ENCODE assay signal across 2 cellular contexts in the genomic region with DNA sequence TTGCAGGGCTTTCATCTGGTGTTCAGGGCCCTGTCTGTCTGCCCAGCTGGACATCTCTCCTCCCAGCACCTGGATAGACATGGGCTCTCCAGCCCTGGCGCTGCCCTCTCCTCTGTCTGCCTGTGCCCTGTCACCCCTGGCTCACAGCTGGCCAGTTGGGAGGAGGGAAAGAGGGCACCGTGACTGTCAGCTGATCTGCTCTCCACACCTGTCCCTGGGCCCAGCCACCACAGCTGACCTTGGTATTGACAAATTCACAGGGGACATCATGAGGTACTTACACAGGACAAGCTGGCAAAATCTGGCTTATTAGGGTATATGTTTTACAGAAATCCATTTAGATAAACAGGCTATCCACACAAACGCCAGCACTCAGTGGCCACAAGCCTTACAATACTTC.
TF ChIP-seq lines count a peak whose summit lies in the region.

No MANE protein-coding gene starts in this region.

TF ChIP-seq in liver, 16 proteins besides CTCF, POLR2A, EP300 and RAD21 (continued from another document):
- TF ChIP-seq, protein P1, sequence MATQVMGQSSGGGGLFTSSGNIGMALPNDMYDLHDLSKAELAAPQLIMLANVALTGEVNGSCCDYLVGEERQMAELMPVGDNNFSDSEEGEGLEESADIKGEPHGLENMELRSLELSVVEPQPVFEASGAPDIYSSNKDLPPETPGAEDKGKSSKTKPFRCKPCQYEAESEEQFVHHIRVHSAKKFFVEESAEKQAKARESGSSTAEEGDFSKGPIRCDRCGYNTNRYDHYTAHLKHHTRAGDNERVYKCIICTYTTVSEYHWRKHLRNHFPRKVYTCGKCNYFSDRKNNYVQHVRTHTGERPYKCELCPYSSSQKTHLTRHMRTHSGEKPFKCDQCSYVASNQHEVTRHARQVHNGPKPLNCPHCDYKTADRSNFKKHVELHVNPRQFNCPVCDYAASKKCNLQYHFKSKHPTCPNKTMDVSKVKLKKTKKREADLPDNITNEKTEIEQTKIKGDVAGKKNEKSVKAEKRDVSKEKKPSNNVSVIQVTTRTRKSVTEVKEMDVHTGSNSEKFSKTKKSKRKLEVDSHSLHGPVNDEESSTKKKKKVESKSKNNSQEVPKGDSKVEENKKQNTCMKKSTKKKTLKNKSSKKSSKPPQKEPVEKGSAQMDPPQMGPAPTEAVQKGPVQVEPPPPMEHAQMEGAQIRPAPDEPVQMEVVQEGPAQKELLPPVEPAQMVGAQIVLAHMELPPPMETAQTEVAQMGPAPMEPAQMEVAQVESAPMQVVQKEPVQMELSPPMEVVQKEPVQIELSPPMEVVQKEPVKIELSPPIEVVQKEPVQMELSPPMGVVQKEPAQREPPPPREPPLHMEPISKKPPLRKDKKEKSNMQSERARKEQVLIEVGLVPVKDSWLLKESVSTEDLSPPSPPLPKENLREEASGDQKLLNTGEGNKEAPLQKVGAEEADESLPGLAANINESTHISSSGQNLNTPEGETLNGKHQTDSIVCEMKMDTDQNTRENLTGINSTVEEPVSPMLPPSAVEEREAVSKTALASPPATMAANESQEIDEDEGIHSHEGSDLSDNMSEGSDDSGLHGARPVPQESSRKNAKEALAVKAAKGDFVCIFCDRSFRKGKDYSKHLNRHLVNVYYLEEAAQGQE (IDR thresholded peaks at IDR 0.05): peak; percentile 37
- TF ChIP-seq, protein P2, sequence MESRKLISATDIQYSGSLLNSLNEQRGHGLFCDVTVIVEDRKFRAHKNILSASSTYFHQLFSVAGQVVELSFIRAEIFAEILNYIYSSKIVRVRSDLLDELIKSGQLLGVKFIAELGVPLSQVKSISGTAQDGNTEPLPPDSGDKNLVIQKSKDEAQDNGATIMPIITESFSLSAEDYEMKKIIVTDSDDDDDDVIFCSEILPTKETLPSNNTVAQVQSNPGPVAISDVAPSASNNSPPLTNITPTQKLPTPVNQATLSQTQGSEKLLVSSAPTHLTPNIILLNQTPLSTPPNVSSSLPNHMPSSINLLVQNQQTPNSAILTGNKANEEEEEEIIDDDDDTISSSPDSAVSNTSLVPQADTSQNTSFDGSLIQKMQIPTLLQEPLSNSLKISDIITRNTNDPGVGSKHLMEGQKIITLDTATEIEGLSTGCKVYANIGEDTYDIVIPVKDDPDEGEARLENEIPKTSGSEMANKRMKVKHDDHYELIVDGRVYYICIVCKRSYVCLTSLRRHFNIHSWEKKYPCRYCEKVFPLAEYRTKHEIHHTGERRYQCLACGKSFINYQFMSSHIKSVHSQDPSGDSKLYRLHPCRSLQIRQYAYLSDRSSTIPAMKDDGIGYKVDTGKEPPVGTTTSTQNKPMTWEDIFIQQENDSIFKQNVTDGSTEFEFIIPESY (IDR thresholded peaks at IDR 0.05): no peak
- TF ChIP-seq FOXA2 (IDR thresholded peaks at IDR 0.05) (peak; percentile 43), YY1 (IDR thresholded peaks at IDR 0.05) (peak; percentile 9), SP1 (IDR thresholded peaks at IDR 0.05) (no peak), RXRA (IDR thresholded peaks at IDR 0.05) (peak in 1 of 2 donors; percentile 55), HNF4A (conservative IDR thresholded peaks at IDR 0.05) (peak in 1 of 2 donors; percentile 43)

TF ChIP-seq in HepG2, 621 proteins besides CTCF, POLR2A, EP300 and RAD21 (continued from another document):
- TF ChIP-seq, protein P3, sequence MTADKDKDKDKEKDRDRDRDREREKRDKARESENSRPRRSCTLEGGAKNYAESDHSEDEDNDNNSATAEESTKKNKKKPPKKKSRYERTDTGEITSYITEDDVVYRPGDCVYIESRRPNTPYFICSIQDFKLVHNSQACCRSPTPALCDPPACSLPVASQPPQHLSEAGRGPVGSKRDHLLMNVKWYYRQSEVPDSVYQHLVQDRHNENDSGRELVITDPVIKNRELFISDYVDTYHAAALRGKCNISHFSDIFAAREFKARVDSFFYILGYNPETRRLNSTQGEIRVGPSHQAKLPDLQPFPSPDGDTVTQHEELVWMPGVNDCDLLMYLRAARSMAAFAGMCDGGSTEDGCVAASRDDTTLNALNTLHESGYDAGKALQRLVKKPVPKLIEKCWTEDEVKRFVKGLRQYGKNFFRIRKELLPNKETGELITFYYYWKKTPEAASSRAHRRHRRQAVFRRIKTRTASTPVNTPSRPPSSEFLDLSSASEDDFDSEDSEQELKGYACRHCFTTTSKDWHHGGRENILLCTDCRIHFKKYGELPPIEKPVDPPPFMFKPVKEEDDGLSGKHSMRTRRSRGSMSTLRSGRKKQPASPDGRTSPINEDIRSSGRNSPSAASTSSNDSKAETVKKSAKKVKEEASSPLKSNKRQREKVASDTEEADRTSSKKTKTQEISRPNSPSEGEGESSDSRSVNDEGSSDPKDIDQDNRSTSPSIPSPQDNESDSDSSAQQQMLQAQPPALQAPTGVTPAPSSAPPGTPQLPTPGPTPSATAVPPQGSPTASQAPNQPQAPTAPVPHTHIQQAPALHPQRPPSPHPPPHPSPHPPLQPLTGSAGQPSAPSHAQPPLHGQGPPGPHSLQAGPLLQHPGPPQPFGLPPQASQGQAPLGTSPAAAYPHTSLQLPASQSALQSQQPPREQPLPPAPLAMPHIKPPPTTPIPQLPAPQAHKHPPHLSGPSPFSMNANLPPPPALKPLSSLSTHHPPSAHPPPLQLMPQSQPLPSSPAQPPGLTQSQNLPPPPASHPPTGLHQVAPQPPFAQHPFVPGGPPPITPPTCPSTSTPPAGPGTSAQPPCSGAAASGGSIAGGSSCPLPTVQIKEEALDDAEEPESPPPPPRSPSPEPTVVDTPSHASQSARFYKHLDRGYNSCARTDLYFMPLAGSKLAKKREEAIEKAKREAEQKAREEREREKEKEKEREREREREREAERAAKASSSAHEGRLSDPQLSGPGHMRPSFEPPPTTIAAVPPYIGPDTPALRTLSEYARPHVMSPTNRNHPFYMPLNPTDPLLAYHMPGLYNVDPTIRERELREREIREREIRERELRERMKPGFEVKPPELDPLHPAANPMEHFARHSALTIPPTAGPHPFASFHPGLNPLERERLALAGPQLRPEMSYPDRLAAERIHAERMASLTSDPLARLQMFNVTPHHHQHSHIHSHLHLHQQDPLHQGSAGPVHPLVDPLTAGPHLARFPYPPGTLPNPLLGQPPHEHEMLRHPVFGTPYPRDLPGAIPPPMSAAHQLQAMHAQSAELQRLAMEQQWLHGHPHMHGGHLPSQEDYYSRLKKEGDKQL (CRISPR knock-in tag; IDR thresholded peaks at IDR 0.05; ENCODE audit: low read depth): no peak
- TF ChIP-seq HOXA5 (CRISPR knock-in tag; IDR thresholded peaks at IDR 0.05): no peak
- no peak for TF ChIP-seq HMG20A (CRISPR knock-in tag; IDR thresholded peaks at IDR 0.05; ENCODE audit: borderline replicate concordance)
- TF ChIP-seq, protein P4, sequence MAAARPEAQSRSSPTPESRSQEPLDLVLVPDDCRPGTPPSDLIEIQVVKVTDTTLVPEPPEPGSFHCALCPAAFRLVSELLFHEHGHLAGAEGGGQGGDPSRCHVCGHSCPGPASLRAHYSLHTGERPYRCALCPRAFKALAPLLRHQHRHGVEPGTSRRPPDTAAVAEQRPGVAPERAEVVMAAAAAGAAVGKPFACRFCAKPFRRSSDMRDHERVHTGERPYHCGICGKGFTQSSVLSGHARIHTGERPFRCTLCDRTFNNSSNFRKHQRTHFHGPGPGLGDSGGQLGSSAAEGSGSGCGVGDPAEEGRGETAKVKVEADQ (CRISPR knock-in tag; IDR thresholded peaks at IDR 0.05; ENCODE audit: borderline replicate concordance): no peak
- no peak for TF ChIP-seq ATAD3A (CRISPR knock-in tag; IDR thresholded peaks at IDR 0.05)
- TF ChIP-seq, protein P5, sequence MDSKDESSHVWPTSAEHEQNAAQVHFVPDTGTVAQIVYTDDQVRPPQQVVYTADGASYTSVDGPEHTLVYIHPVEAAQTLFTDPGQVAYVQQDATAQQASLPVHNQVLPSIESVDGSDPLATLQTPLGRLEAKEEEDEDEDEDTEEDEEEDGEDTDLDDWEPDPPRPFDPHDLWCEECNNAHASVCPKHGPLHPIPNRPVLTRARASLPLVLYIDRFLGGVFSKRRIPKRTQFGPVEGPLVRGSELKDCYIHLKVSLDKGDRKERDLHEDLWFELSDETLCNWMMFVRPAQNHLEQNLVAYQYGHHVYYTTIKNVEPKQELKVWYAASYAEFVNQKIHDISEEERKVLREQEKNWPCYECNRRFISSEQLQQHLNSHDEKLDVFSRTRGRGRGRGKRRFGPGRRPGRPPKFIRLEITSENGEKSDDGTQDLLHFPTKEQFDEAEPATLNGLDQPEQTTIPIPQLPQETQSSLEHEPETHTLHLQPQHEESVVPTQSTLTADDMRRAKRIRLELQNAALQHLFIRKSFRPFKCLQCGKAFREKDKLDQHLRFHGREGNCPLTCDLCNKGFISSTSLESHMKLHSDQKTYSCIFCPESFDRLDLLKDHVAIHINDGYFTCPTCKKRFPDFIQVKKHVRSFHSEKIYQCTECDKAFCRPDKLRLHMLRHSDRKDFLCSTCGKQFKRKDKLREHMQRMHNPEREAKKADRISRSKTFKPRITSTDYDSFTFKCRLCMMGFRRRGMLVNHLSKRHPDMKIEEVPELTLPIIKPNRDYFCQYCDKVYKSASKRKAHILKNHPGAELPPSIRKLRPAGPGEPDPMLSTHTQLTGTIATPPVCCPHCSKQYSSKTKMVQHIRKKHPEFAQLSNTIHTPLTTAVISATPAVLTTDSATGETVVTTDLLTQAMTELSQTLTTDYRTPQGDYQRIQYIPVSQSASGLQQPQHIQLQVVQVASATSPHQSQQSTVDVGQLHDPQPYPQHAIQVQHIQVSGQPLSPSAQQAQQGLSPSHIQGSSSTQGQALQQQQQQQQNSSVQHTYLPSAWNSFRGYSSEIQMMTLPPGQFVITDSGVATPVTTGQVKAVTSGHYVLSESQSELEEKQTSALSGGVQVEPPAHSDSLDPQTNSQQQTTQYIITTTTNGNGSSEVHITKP (CRISPR knock-in tag; IDR thresholded peaks at IDR 0.05; ENCODE audit: low read depth): no peak
- TF ChIP-seq, protein P6, sequence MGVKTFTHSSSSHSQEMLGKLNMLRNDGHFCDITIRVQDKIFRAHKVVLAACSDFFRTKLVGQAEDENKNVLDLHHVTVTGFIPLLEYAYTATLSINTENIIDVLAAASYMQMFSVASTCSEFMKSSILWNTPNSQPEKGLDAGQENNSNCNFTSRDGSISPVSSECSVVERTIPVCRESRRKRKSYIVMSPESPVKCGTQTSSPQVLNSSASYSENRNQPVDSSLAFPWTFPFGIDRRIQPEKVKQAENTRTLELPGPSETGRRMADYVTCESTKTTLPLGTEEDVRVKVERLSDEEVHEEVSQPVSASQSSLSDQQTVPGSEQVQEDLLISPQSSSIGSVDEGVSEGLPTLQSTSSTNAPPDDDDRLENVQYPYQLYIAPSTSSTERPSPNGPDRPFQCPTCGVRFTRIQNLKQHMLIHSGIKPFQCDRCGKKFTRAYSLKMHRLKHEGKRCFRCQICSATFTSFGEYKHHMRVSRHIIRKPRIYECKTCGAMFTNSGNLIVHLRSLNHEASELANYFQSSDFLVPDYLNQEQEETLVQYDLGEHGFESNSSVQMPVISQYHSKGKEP (CRISPR knock-in tag; IDR thresholded peaks at IDR 0.05): no peak
- no peak for TF ChIP-seq HOXA9 (CRISPR knock-in tag; IDR thresholded peaks at IDR 0.05; ENCODE audit: borderline replicate concordance)
- TF ChIP-seq PHF8 (CRISPR knock-in tag; IDR thresholded peaks at IDR 0.05): no peak
- no peak for TF ChIP-seq TBX3 (IDR thresholded peaks at IDR 0.05; ENCODE audit: borderline replicate concordance)
- TF ChIP-seq, protein P7, sequence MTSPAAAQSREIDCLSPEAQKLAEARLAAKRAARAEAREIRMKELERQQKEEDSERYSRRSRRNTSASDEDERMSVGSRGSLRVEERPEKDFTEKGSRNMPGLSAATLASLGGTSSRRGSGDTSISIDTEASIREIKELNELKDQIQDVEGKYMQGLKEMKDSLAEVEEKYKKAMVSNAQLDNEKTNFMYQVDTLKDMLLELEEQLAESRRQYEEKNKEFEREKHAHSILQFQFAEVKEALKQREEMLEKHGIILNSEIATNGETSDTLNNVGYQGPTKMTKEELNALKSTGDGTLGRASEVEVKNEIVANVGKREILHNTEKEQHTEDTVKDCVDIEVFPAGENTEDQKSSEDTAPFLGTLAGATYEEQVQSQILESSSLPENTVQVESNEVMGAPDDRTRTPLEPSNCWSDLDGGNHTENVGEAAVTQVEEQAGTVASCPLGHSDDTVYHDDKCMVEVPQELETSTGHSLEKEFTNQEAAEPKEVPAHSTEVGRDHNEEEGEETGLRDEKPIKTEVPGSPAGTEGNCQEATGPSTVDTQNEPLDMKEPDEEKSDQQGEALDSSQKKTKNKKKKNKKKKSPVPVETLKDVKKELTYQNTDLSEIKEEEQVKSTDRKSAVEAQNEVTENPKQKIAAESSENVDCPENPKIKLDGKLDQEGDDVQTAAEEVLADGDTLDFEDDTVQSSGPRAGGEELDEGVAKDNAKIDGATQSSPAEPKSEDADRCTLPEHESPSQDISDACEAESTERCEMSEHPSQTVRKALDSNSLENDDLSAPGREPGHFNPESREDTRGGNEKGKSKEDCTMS (CRISPR knock-in tag; conservative IDR thresholded peaks at IDR 0.05): no peak
- TF ChIP-seq GABPB1 (CRISPR knock-in tag; IDR thresholded peaks at IDR 0.05): no peak
- no peak for TF ChIP-seq FOXP1 (IDR thresholded peaks at IDR 0.05)
- TF ChIP-seq FOXP1 (CRISPR knock-in tag; IDR thresholded peaks at IDR 0.05): no peak
TF ChIP-seq in HepG2: peak in this region for 0.
